8 cellular contexts compared by ENCODE assay signal in the genomic region with DNA sequence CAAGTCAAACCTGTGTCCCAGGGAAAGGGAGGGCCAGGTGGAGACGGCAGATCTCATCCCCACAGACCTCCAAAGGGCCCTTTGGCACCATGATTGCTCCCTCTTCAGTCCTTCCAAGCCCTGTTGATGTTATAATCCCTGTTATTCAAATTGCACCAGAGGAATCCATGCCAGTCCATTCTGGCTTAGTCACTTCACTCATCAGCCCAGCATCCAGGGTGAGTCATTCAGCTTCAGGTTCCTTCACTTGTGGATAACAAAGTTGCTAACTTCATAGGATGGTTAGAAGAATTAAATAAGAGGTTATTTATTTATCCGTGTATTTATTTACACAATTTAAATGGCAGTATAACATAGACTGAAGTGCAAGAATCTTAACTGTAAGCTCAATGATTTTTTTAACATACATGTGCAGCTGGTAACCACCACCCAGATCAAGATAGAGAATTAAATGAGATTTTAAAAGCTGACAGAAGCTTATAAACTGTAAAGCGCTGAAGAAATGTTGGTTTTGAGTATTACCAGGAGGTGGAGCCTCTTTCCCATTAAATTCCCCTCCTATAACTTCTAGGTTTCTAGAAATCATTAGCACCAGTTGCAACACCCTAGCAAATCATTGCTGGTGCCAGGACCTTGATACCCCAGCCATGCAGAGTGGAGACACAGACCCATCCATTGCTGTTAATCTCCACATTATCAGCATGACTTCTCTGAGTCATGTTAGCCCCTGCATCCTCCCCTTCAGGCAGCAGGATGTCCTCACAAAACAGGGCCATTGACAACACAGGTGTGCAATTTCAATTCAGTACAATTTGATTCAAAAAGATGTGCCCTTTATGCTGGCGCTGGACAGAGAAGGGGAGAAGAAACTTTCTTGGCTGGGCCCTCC.
DNase-seq lines count a peak whose midpoint lies in the region; ATAC-seq, FAIRE-seq and TF ChIP-seq lines count a peak whose summit lies in the region.

No MANE protein-coding gene starts in this region.

- peak; percentile 76 for FAIRE-seq in GM12892 (lab: Jason Lieb, UNC)

- H3K9me2 ChIP-seq in OCI-LY1 (ENCODE audit: low read depth, low read length) = no peaks in the 10 kb centered on the region

- TF ChIP-seq CTCF in 22Rv1 (IDR thresholded peaks at IDR 0.05) = peak; percentile 19; the same call in 1 of the 2 replicates
- TF ChIP-seq CTCF in OCI-LY1 (IDR thresholded peaks at IDR 0.05; ENCODE audit: low read length) = peak; percentile 21; the same call in 1 of the 2 replicates
- peak; percentile 27 for TF ChIP-seq CTCF in fibroblast of mammary gland (conservative IDR thresholded peaks at IDR 0.05; ENCODE audit: control insufficient read depth, insufficient read depth, low read depth, low read length)
- no peak for TF ChIP-seq CTCF in omental fat pad (IDR thresholded peaks at IDR 0.05)

- no peaks in the 10 kb centered on the region for H3K79me2 ChIP-seq in OCI-LY1 (ENCODE audit: insufficient read depth, low read length)

- H3K36me3 ChIP-seq in OCI-LY1 (ENCODE audit: insufficient read depth, low read length) = no peaks in the 10 kb centered on the region

- no peak overlapping the region for H3K4me2 ChIP-seq in OCI-LY1 (ENCODE audit: low read length)

- H3K27ac ChIP-seq in 22Rv1 (no peak overlapping the region), OCI-LY1 (ENCODE audit: low read depth, low read length, poor library complexity, severe bottlenecking) (no peak overlapping the region)

- no peaks in the 10 kb centered on the region for H3K9me3 ChIP-seq in OCI-LY1 (ENCODE audit: low read length)

- no peak overlapping the region for H3K4me3 ChIP-seq in OCI-LY1 (ENCODE audit: low read depth, low read length, poor library complexity, severe bottlenecking)
- H3K4me3 ChIP-seq in fibroblast of mammary gland (ENCODE audit: control insufficient read depth, low read depth, low read length) = no peak overlapping the region

- no peak overlapping the region for H2AFZ ChIP-seq in OCI-LY1 (ENCODE audit: low read length)

- no peak overlapping the region for H3K9ac ChIP-seq in OCI-LY1 (ENCODE audit: low read length)

- no peak for TF ChIP-seq POLR2A in GM12892 (IDR thresholded peaks at IDR 0.05; ENCODE audit: low read depth, low read length)

- ATAC-seq in HG03439 (IDR thresholded peaks at IDR 0.05; ENCODE audit: unreplicated experiment) (no peak), omental fat pad (ENCODE audit: low FRiP score) (no peak)

- H3K4me1 ChIP-seq in OCI-LY1 (ENCODE audit: insufficient read depth, low read length, severe bottlenecking) = no peaks in the 10 kb centered on the region

- H3K27me3 ChIP-seq in OCI-LY1 (ENCODE audit: insufficient read depth, low read length) = no peaks in the 10 kb centered on the region

- H3F3A ChIP-seq in OCI-LY1 (ENCODE audit: insufficient read depth, low read length) = no peaks in the 10 kb centered on the region

- no peak for DNase-seq in GM12892 (ENCODE audit: insufficient read length)
- DNase-seq in fibroblast of mammary gland (ENCODE audit: low read depth) = peak; percentile 77
- no peak for DNase-seq in omental fat pad (ENCODE audit: low spot score)
- no peak for DNase-seq in activated CD4-positive, alpha-beta T cell treated with anti-CD3 and anti-CD28 coated beads for 1 hour
- DNase-seq in activated T-cell treated with anti-CD3 and anti-CD28 coated beads, Interleukin-2, amount 50 U/mL, for 48 hours = no peak

- no peaks in the 10 kb centered on the region for H4K20me1 ChIP-seq in OCI-LY1 (ENCODE audit: insufficient read depth, low read length)

Comparison
In these comparisons a context has a peak if more than half of its experiments do, and no peak if none do; other contexts are left out.
1. CTCF ChIP-seq: peak in 22Rv1 (single experiment), OCI-LY1 (single experiment) and fibroblast of mammary gland (single experiment); none in omental fat pad (0 of 3).